In the genomic region with DNA sequence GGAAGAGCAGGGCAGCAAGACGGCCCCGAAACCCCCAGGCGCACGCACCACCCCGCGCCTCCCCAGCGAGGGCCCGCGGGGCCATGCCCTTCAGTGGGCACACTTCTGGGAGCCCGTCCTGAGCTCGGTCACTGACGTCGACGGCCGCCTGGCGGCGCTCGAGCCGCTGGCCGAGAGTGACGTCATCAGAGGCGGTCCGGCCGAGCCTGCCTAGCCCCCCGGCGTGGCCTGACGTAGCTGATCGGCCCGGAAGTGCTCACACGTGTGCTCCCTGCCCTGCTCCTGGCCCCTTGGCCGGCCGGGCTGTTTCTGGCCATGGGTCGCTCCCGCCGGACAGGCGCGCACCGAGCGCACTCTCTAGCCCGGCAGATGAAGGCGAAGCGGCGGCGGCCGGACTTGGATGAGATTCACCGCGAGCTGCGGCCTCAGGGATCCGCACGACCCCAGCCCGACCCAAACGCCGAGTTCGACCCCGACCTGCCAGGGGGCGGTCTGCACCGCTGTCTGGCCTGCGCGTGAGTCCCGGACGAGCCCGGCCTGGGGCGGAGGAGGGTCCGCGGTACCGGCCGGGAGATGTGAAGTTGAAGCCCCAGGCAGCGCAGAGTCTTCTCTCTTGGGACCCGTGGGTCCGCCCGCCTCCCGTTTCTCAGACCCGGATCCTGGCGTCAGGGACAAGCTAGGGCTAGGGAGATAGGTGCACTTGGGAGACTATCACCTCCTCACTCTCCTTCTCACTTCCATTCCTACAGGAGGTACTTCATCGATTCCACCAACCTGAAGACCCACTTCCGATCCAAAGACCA, we compare ENCODE assay signal across 8 cellular contexts. TPM values are rescaled to one million over a fixed set of nuclear protein-coding genes. Genes with fewer than 3 reads are reported as not detected.
DNase-seq lines count a peak whose midpoint lies in the region; ATAC-seq and TF ChIP-seq lines count a peak whose summit lies in the region.

A gene (plus strand): TSS at position 240 of the 803 bp plus-strand sequence. CDS start 76 bp downstream, at position 316.

- 2 to 3% methylated on average over 75 to 76 of the region's 76 CpGs for WGBS in ectodermal cell, 2 experiments
- 1 to 2% methylated on average over 61 to 76 of the region's 76 CpGs for WGBS in lung, 2 donors

- H3K4me3 Mint-ChIP-seq in CD4-positive, alpha-beta T cell, result peak within 1 kb of the TSS; percentile 90
- H3K4me3 Mint-ChIP-seq in activated CD8-positive, alpha-beta T cell treated with anti-CD3 and anti-CD28 coated beads, Interleukin-2, amount 10 ng/mL, durations not matched to agents 7 days and 5 days, result peak within 1 kb of the TSS; percentile 89

- intact Hi-C loops in CD4-positive, alpha-beta T cell (cut with DNase I, micrococcal nuclease), result loop anchor here (1.0 to 10.0 kb wide), 6 partner anchors 63 to 225 kb away; a partner anchor contains a TSS

- peak within 1 kb of the TSS; percentile 61 for H3K27ac Mint-ChIP-seq in CD4-positive, alpha-beta T cell
- peak within 1 kb of the TSS; percentile 89 for H3K27ac Mint-ChIP-seq in activated CD8-positive, alpha-beta T cell treated with anti-CD3 and anti-CD28 coated beads, Interleukin-2, amount 10 ng/mL, durations not matched to agents 7 days and 5 days

- H3K4me3 ChIP-seq in ectodermal cell (ENCODE audit: insufficient read depth, low read depth, low read length), result peak within 1 kb of the TSS; percentile 83
- H3K4me3 ChIP-seq in lung, result peak within 1 kb of the TSS; percentile 76

- H3K9me3 Mint-ChIP-seq in CD4-positive, alpha-beta T cell, result no peaks in the 10 kb centered on the region
- no peaks in the 10 kb centered on the region for H3K9me3 Mint-ChIP-seq in activated CD8-positive, alpha-beta T cell treated with anti-CD3 and anti-CD28 coated beads, Interleukin-2, amount 10 ng/mL, durations not matched to agents 7 days and 5 days (ENCODE audit: insufficient read depth)

- H3K4me1 ChIP-seq in ectodermal cell (ENCODE audit: control insufficient read depth, insufficient read depth, low read length) (peaks cover 47% of the 10 kb centered on the region), lung (ENCODE audit: control insufficient read depth in 2 of 2, insufficient read depth in 2 of 2, low read length in 2 of 2) (peaks cover 0 to 5% of the 10 kb centered on the region in 2 donors)

- peak; percentile 86 for ATAC-seq in CD4-positive, alpha-beta T cell (ENCODE audit: poor library complexity)
- ATAC-seq in GM19328 (IDR thresholded peaks at IDR 0.05; ENCODE audit: unreplicated experiment) (peak; percentile 87), HG03521 (IDR thresholded peaks at IDR 0.05; ENCODE audit: unreplicated experiment) (peak; percentile 87), lung (ENCODE audit: insufficient read depth, low FRiP score) (peak; percentile 90)
- peak; percentile 95 for ATAC-seq in activated CD8-positive, alpha-beta T cell treated with anti-CD3 and anti-CD28 coated beads, Interleukin-2, amount 10 ng/mL, durations not matched to agents 7 days and 5 days

- no peaks in the 10 kb centered on the region for H3K27me3 ChIP-seq in CD4-positive, alpha-beta T cell (ENCODE audit: control insufficient read depth, insufficient read depth, low read length)
- H3K27me3 ChIP-seq in ectodermal cell (ENCODE audit: control insufficient read depth, insufficient read depth, low read length, poor library complexity, severe bottlenecking) (peaks cover 15% of the 10 kb centered on the region), lung (ENCODE audit: control insufficient read depth, insufficient read depth) (no peaks in the 10 kb centered on the region)

- H3K9me3 ChIP-seq in CD4-positive, alpha-beta T cell (ENCODE audit: control insufficient read depth, low read length), result no peaks in the 10 kb centered on the region
- H3K9me3 ChIP-seq in ectodermal cell (ENCODE audit: control insufficient read depth, low read length), result no peaks in the 10 kb centered on the region
- no peaks in the 10 kb centered on the region for H3K9me3 ChIP-seq in lung (ENCODE audit: control insufficient read depth in 2 of 2, insufficient read depth in 1 of 2, low read length in 1 of 2)

- POLR2A ChIA-PET in CD4-positive, alpha-beta T cell (lab: Charles Lee), result interaction anchor here (0.6 to 1.8 kb wide), 10 partner anchors 13 to 262 kb away, joined by 3 to 36 read pairs (median 4); a partner anchor contains a TSS
- POLR2A ChIA-PET in activated CD8-positive, alpha-beta T cell treated with anti-CD3 and anti-CD28 coated beads, Interleukin-2, amount 10 ng/mL, durations not matched to agents 7 days and 5 days (lab: Charles Lee), result interaction anchor here (0.7 to 1.4 kb wide), 6 partner anchors 12 to 64 kb away, joined by 3 to 6 read pairs (median 3); a partner anchor contains a TSS

- DNase-seq in CD4-positive, alpha-beta T cell, result peak; percentile 61 to 85 (median 76)
- DNase-seq in NCI-H82 (lab: John Stamatoyannopoulos, UW) (peak; percentile 96), lung (ENCODE audit: low spot score) (peak; percentile 91)
- DNase-seq in activated CD8-positive, alpha-beta T cell treated with anti-CD3 and anti-CD28 coated beads, Interleukin-2, amount 10 ng/mL, durations not matched to agents 7 days and 5 days, result peak; percentile 92
- peak; percentile 81 to 89 (median 84) for DNase-seq in stimulated activated CD4-positive, alpha-beta T cell treated with anti-CD3 and anti-CD28 coated beads, TNF-alpha, amount 100 ng/mL, for 24 hours (ENCODE audit: low read depth in 3 of 3)

- H3K4me1 Mint-ChIP-seq in CD4-positive, alpha-beta T cell (ENCODE audit: low read depth), result peaks cover 12% of the 10 kb centered on the region
- H3K4me1 Mint-ChIP-seq in activated CD8-positive, alpha-beta T cell treated with anti-CD3 and anti-CD28 coated beads, Interleukin-2, amount 10 ng/mL, durations not matched to agents 7 days and 5 days (ENCODE audit: low read depth), result peaks cover 25% of the 10 kb centered on the region

- peak within 1 kb of the TSS; percentile 71 for H3K27ac ChIP-seq in CD4-positive, alpha-beta T cell (ENCODE audit: low read depth, low read length)
- H3K27ac ChIP-seq in ectodermal cell (ENCODE audit: insufficient read depth, low read depth, low read length, poor library complexity, severe bottlenecking), result peak within 1 kb of the TSS; percentile 91
- peak within 1 kb of the TSS; percentile 76 to 79 for H3K27ac ChIP-seq in lung (ENCODE audit: low read depth in 1 of 2, low read length in 1 of 2)

- no peaks in the 10 kb centered on the region for H3K36me3 Mint-ChIP-seq in CD4-positive, alpha-beta T cell (ENCODE audit: low read depth)
- H3K36me3 Mint-ChIP-seq in activated CD8-positive, alpha-beta T cell treated with anti-CD3 and anti-CD28 coated beads, Interleukin-2, amount 10 ng/mL, durations not matched to agents 7 days and 5 days (ENCODE audit: low read depth), result peaks cover 4% of the 10 kb centered on the region

- CTCF ChIA-PET in CD4-positive, alpha-beta T cell (lab: Charles Lee), result interaction anchor here (0.6 to 2.9 kb wide), 30 partner anchors 11 to 1888 kb away, joined by 3 to 50 read pairs (median 3); a partner anchor contains a TSS
- CTCF ChIA-PET in activated CD8-positive, alpha-beta T cell treated with anti-CD3 and anti-CD28 coated beads, Interleukin-2, amount 10 ng/mL, durations not matched to agents 7 days and 5 days (lab: Charles Lee), result interaction anchor here (0.6 to 4.2 kb wide), 58 partner anchors 8 to 277 kb away, joined by 3 to 69 read pairs (median 4); a partner anchor contains a TSS

- peak; percentile 90 for TF ChIP-seq CTCF in CD4-positive, alpha-beta T cell (IDR thresholded peaks at IDR 0.05)
- peak; percentile 96 for TF ChIP-seq CTCF in lung (IDR thresholded peaks at IDR 0.05; ENCODE audit: control extremely low read depth, extremely low read depth)

- H3K27me3 Mint-ChIP-seq in CD4-positive, alpha-beta T cell, result no peaks in the 10 kb centered on the region
- peaks cover 9% of the 10 kb centered on the region for H3K27me3 Mint-ChIP-seq in activated CD8-positive, alpha-beta T cell treated with anti-CD3 and anti-CD28 coated beads, Interleukin-2, amount 10 ng/mL, durations not matched to agents 7 days and 5 days (ENCODE audit: low read depth)

- H3K36me3 ChIP-seq in ectodermal cell (ENCODE audit: control insufficient read depth, insufficient read depth, low read length) (no peaks in the 10 kb centered on the region), lung (ENCODE audit: control insufficient read depth in 2 of 2, insufficient read depth in 2 of 2, low read length in 2 of 2) (no peaks in the 10 kb centered on the region)

RNA-seq across cellular contexts. Expression of the gene that starts here (rescaled TPM):
- total RNA-seq in CD4-positive, alpha-beta T cell, result 1 to 10 TPM; 5.0 to 6.6 TPM
- 10 to 100 TPM; 28.4 to 31.1 TPM for total RNA-seq in activated CD8-positive, alpha-beta T cell treated with anti-CD3 and anti-CD28 coated beads, Interleukin-2, amount 10 ng/mL, durations not matched to agents 7 days and 5 days
- 33.2 TPM for polyA plus RNA-seq in ectodermal cell (2013, experiment 1 of 4)
- 35.5 TPM for polyA plus RNA-seq in ectodermal cell (2013, experiment 2 of 4)
- 26.1 TPM for polyA plus RNA-seq in ectodermal cell (2013, experiment 3 of 4)
- 25.0 TPM for polyA plus RNA-seq in ectodermal cell (2013, experiment 4 of 4)
- 10 to 100 TPM; 19.7 to 32.8 TPM for total RNA-seq in lung
- 100 to 1,000 TPM in 1 of 2 donors, 10 to 100 TPM in 1; 90.4 to 140 TPM for polyA plus RNA-seq in lung

Comparison
In these comparisons a context has a peak if more than half of its experiments do, and no peak if none do; other contexts are left out.
1. Peak in every context shown above with its lines: DNase-seq, ATAC-seq, H3K4me3 ChIP-seq and H3K27ac ChIP-seq.